Comparison of ENCODE assay signal across 15 cellular contexts in genomic region chr2:165390875-165391274, GRCh38.
"Had no signal": no experiment of that assay in that cellular context is flagged by ENCODE, and none has a peak within 500 bp of the region (broad histone marks: within the 10 kb centered on the region; RNA-seq: fewer than 3 reads in every experiment).

No MANE protein-coding gene starts in this region.

- ATAC-seq: activated CD8-positive, alpha-beta T cell treated with anti-CD3 and anti-CD28 coated beads, Interleukin-2, amount 10 ng/mL, durations not matched to agents 7 days and 5 days; left cardiac atrium had no signal

- H3K9ac ChIP-seq: parathyroid adenoma had no signal

- H3K79me2 ChIP-seq: parathyroid adenoma had no signal

- H3K4me1 ChIP-seq: ascending aorta, esophagus squamous epithelium, parathyroid adenoma, uterus had no signal

- H3K36me3 ChIP-seq: ascending aorta, esophagus squamous epithelium, uterus, WERI-Rb-1 had no signal

- H3K27me3 ChIP-seq: ascending aorta, esophagus squamous epithelium, uterus had no signal

- H2AFZ ChIP-seq: parathyroid adenoma had no signal

- H3K9me3 ChIP-seq: ascending aorta, esophagus squamous epithelium, uterus had no signal

- H3K4me3 ChIP-seq: ascending aorta, esophagus squamous epithelium, lung, uterus had no signal

- H3K27ac ChIP-seq: ascending aorta, esophagus squamous epithelium, parathyroid adenoma, uterus, WERI-Rb-1 had no signal

- DNase-seq: activated CD4-positive, alpha-beta T cell treated with anti-CD3 and anti-CD28 coated beads for 48 hours; activated CD8-positive, alpha-beta T cell treated with anti-CD3 and anti-CD28 coated beads, Interleukin-2, amount 10 ng/mL, durations not matched to agents 7 days and 5 days; activated naive CD4-positive, alpha-beta T cell; esophagus squamous epithelium; foreskin fibroblast; head of caudate nucleus; left cardiac atrium; midbrain; retina; uterus; WERI-Rb-1 had no signal

- FAIRE-seq: bronchial epithelial cell had no signal
